In genomic region chr21:44318489-44319285, GRCh38 we compare ENCODE assay signal across 21 cellular contexts. TPM values are rescaled to one million over a fixed set of nuclear protein-coding genes. Genes with fewer than 3 reads are reported as not detected.
DNase-seq lines count a peak whose midpoint lies in the region; ATAC-seq and TF ChIP-seq lines count a peak whose summit lies in the region.
"Had no signal": no experiment of that assay in that cellular context is flagged by ENCODE, and none has a peak within 500 bp of the region (broad histone marks: within the 10 kb centered on the region; RNA-seq: fewer than 3 reads in every experiment).

No MANE protein-coding gene starts in this region.

- no peak overlapping the region for H3K4me3 ChIP-seq in dorsolateral prefrontal cortex
- H3K4me3 ChIP-seq: PC-9, SK-N-MC had no signal

- DNase-seq in dorsolateral prefrontal cortex (no peak), GM19238 (ENCODE audit: insufficient read length, low spot score) (no peak)
- DNase-seq: BE2C, DMS53, GDM1, GOT3, IMR-90, NCI-H1105, NCI-H146, NCI-H2029 treated with DMSO at 0.1 percent for 48 hours, NCI-H226, NCI-H510A treated with DMSO at 0.1 percent for 48 hours, NCI-H748 treated with DMSO at 0.1 percent for 48 hours, PC-9, RPMI8226, SHP77 treated with DMSO at 0.1 percent for 48 hours had no signal

- no peak for TF ChIP-seq CTCF in dorsolateral prefrontal cortex (IDR thresholded peaks at IDR 0.05 in 54 of 56, conservative IDR thresholded peaks at IDR 0.05 in 2 of 56; ENCODE audit: low read depth in 1 of 56, partially characterized antibody in 56 of 56)

- intact Hi-C loops in dorsolateral prefrontal cortex (cut with DNase I), result no loop called here

- no peaks in the 10 kb centered on the region for H3K27me3 ChIP-seq in dorsolateral prefrontal cortex
- H3K27me3 ChIP-seq: BE2C had no signal

- H3K27ac ChIP-seq in angular gyrus (ENCODE audit: low read depth, low read length) (peak overlapping the region; percentile 73), dorsolateral prefrontal cortex (peak overlapping the region in 36 of 59 donors; percentile 1 to 93 (median 81))
- H3K27ac ChIP-seq: PC-9, SK-N-MC had no signal

- ATAC-seq in HG02852 (IDR thresholded peaks at IDR 0.05; ENCODE audit: unreplicated experiment), result no peak
- ATAC-seq: HCT116 had no signal

RNA-seq across cellular contexts. Expression of gene PFKL, which starts 18.8 kb away (rescaled TPM):
- total RNA-seq in dorsolateral prefrontal cortex, result 100 to 1,000 TPM; 102 to 205 (median 156) TPM

RNA-seq across cellular contexts. Expression of gene CFAP410, which starts 20.5 kb away (rescaled TPM):
- total RNA-seq in dorsolateral prefrontal cortex, result 10 to 100 TPM; 23.3 to 59.4 (median 39.0) TPM

RNA-seq across cellular contexts. Expression of gene AIRE, which starts 33.0 kb away (rescaled TPM):
- 1 to 10 TPM in 112 of 120 experiments, under 1 TPM in 8; 0.62 to 5.4 (median 2.0) TPM for total RNA-seq in dorsolateral prefrontal cortex
- total RNA-seq: A673, IMR-90, PC-9 had no signal

RNA-seq across cellular contexts. Expression of gene TRPM2, which starts 34.7 kb away (rescaled TPM):
- total RNA-seq in dorsolateral prefrontal cortex, result 10 to 100 TPM; 29.8 to 83.7 (median 54.3) TPM
- total RNA-seq: IMR-90, PC-9 had no signal

RNA-seq across cellular contexts. Expression of gene DNMT3L, which starts 57.0 kb away (rescaled TPM):
- total RNA-seq in dorsolateral prefrontal cortex, result not detected
- total RNA-seq: A673, IMR-90, PC-9 had no signal
